In the genomic region with DNA sequence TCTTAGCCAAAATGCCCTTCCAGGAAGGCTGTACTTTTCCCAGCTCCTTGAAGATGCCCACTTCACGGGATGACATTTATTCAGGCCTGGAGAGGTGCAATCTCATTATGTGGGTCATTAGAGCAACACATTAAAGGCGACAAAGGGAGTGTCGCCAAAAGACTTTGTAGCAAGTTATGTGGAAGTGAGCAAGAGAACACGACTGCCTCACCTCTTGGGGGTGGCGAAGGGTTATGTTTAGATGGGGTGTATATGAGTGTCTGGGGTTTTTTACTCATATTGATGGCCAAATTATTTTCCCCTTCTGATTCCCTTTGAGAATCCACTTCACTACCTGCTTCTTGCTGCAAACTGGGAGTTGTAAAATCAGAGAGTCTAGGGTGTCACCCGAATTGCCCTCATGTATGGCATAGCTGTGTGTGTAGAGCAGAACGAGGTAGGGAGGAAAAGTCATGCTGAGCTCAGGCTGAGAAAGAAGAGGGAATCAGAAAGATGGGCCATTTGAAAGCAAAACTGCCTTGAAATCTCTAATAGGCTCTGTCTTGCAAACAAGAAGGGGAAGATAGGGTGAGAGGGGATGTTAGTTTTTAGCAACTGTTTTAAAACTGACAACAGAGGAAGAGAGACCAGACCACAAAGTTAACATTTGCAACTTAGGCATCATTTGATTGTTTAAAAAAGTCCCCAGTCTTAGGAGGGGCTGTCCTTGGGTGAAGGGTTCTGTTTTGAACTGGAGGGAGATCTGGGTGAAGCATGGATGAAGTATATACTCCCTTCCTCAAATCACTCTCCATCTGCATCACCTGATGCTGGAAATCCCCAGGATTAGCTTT, we compare ENCODE assay signal across 9 cellular contexts.
DNase-seq lines count a peak whose midpoint lies in the region; ATAC-seq lines count a peak whose summit lies in the region.
"Had no signal": no experiment of that assay in that cellular context is flagged by ENCODE, and none has a peak within 500 bp of the region (broad histone marks: within the 10 kb centered on the region; RNA-seq: fewer than 3 reads in every experiment).

No MANE protein-coding gene starts in this region.

- no peaks in the 10 kb centered on the region for H3K9me3 Mint-ChIP-seq in activated T-cell treated with anti-CD3 and anti-CD28 coated beads, Interleukin-2, amount 50 U/mL, for 4 hours

- no peaks in the 10 kb centered on the region for H3K27me3 Mint-ChIP-seq in activated T-cell treated with anti-CD3 and anti-CD28 coated beads, Interleukin-2, amount 50 U/mL, for 4 hours (ENCODE audit: low read depth)

- DNase-seq in activated T-cell treated with anti-CD3 and anti-CD28 coated beads, Interleukin-2, amount 50 U/mL, for 4 hours = no peak
- DNase-seq in activated T-cell treated with anti-CD3 and anti-CD28 coated beads, Interleukin-2, amount 50 U/mL, for 48 hours = no peak
- no peak for DNase-seq in stimulated activated naive CD8-positive, alpha-beta T cell treated with anti-CD3 and anti-CD28 coated beads, Interleukin-15, Interleukin-2, amounts not matched to agents 100 U/mL and 50 U/mL, for 24 hours
- DNase-seq in anterior cingulate cortex (lab: John Stamatoyannopoulos, UW) (no peak), NCI-H526 (lab: John Stamatoyannopoulos, UW) (no peak), NCI-H226 (no peak)
- DNase-seq: activated CD8-positive, alpha-beta memory T cell treated with anti-CD3 and anti-CD28 coated beads, Interleukin-2, amount 50 U/mL, for 48 hours had no signal

- peak overlapping the region; percentile 4 for H3K4me3 Mint-ChIP-seq in activated T-cell treated with anti-CD3 and anti-CD28 coated beads, Interleukin-2, amount 50 U/mL, for 4 hours

- peaks cover 19% of the 10 kb centered on the region for H3K4me1 Mint-ChIP-seq in activated T-cell treated with anti-CD3 and anti-CD28 coated beads, Interleukin-2, amount 50 U/mL, for 4 hours (ENCODE audit: low read depth)

- no peaks in the 10 kb centered on the region for H3K36me3 Mint-ChIP-seq in activated T-cell treated with anti-CD3 and anti-CD28 coated beads, Interleukin-2, amount 50 U/mL, for 4 hours (ENCODE audit: insufficient read depth)

- peak; percentile 57 to 59 for ATAC-seq in activated T-cell treated with anti-CD3 and anti-CD28 coated beads, Interleukin-2, amount 50 U/mL, for 4 hours
- peak; percentile 73 for ATAC-seq in HG02588 (IDR thresholded peaks at IDR 0.05; ENCODE audit: unreplicated experiment)
- peak; percentile 59 for ATAC-seq in HG03520 (IDR thresholded peaks at IDR 0.05; ENCODE audit: unreplicated experiment)
- peak; percentile 73 for ATAC-seq in stimulated activated naive CD8-positive, alpha-beta T cell treated with anti-CD3 and anti-CD28 coated beads, Interleukin-15, Interleukin-2, amounts not matched to agents 100 U/mL and 50 U/mL, for 24 hours
